ENCODE assay signal across 22 cellular contexts in the genomic region with DNA sequence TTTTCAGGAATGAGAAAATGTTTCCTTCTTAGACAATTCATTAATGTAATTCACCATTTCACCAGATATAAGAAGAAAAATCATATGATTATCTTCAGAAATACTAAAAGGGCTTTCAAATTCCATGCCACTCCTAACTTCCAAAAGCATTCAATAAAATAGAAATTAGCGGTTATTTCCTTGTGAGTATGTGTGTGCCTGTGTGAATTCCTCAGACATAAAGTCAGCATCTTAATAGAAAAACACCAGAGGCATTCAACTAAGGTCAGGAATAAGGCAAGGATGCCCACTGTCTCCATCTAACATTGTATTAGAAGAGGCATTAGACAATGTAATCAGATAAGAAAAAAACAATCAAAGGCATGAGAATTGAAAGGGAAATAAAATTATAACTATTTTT.
A peak's percentile ranks its signal among the peaks of the same experiment; 100 is the strongest.
DNase-seq lines count a peak whose midpoint lies in the region; ATAC-seq and TF ChIP-seq lines count a peak whose summit lies in the region.
"Had no signal": no experiment of that assay in that cellular context is flagged by ENCODE, and none has a peak within 500 bp of the region (broad histone marks: within the 10 kb centered on the region; RNA-seq: fewer than 3 reads in every experiment).

No MANE protein-coding gene starts in this region.

- BruUV-seq in PC-3 (replicated peaks; lab: Mats Ljungman, UMichigan), result no TSS peak

- H4K5ac ChIP-seq in H9 (ENCODE audit: insufficient read length, low read depth, low read length), result no peak overlapping the region

- no peak overlapping the region for H3T11ph ChIP-seq in H9 (ENCODE audit: low read length)

- no peak overlapping the region for H2BK20ac ChIP-seq in H9 (ENCODE audit: low read depth, low read length, poor library complexity, severe bottlenecking)

- H3K79me1 ChIP-seq in H9 (ENCODE audit: insufficient read depth, low read depth, low read length, poor library complexity, severe bottlenecking), result no peaks in the 10 kb centered on the region

- no peak overlapping the region for H2AK5ac ChIP-seq in H9 (ENCODE audit: insufficient read length, low read length)

- no peaks in the 10 kb centered on the region for H3K36me3 ChIP-seq in SK-N-SH (replicated peaks in 1 of 2; ENCODE audit: control insufficient read depth in 1 of 2, insufficient read depth in 2 of 2, low read length in 1 of 2)
- no peaks in the 10 kb centered on the region for H3K36me3 ChIP-seq in PC-3 (ENCODE audit: low read depth, low read length)
- H3K36me3 ChIP-seq: BE2C; BLaER1 treated with 17β-estradiol and CSF1 and Interleukin-3, amounts not matched to agents 10 nM and 100 nM; HAP-1 had no signal

- H3K9ac ChIP-seq in SK-N-SH, result no peak overlapping the region
- H3K9ac ChIP-seq in PC-3 (ENCODE audit: low read length), result no peak overlapping the region
- no peak overlapping the region for H3K9ac ChIP-seq in H9 (ENCODE audit: extremely low read depth, insufficient read length, low read length)
- H3K9ac ChIP-seq: BLaER1 treated with 17β-estradiol and CSF1 and Interleukin-3, amounts not matched to agents 10 nM and 100 nM had no signal

- H2BK120ac ChIP-seq in H9 (ENCODE audit: low read depth, low read length, poor library complexity, severe bottlenecking), result no peak overlapping the region

- no peak overlapping the region for H3K27ac Mint-ChIP-seq in H9
- H3K27ac Mint-ChIP-seq: CD14-positive monocyte; CD4-positive, alpha-beta T cell; CD8-positive, alpha-beta memory T cell; GM23338 had no signal

- TF ChIP-seq CTCF in SK-N-SH (IDR thresholded peaks at IDR 0.05) (no peak), PC-3 (conservative IDR thresholded peaks at IDR 0.05; ENCODE audit: low read depth, low read length) (no peak), H9 (conservative IDR thresholded peaks at IDR 0.05) (no peak)

- POLR2A ChIA-PET in SK-N-SH (lab: Yijun Ruan, JAX), result no interaction called here
- POLR2A ChIA-PET in PC-3 (lab: Charles Lee; ENCODE audit: unreplicated experiment), result no interaction called here

- H3K9me3 ChIP-seq in SK-N-SH (no peaks in the 10 kb centered on the region), PC-3 (ENCODE audit: low read length) (no peaks in the 10 kb centered on the region), H9 (ENCODE audit: control insufficient read depth, low read depth, low read length) (no peaks in the 10 kb centered on the region)
- H3K9me3 ChIP-seq: BE2C; BLaER1 treated with 17β-estradiol and CSF1 and Interleukin-3, amounts not matched to agents 10 nM and 100 nM; HAP-1 had no signal

- H3K14ac ChIP-seq in H9 (ENCODE audit: insufficient read depth, low read length), result no peak overlapping the region

- H3K23me2 ChIP-seq in H9 (ENCODE audit: insufficient read length, low read depth, low read length, poor library complexity, severe bottlenecking), result no peaks in the 10 kb centered on the region

- H3K36me3 Mint-ChIP-seq in H9 (ENCODE audit: insufficient read depth in 1 of 3, low read depth in 3 of 3), result no peaks in the 10 kb centered on the region
- H3K36me3 Mint-ChIP-seq: CD14-positive monocyte; CD8-positive, alpha-beta memory T cell had no signal

- H2BK5ac ChIP-seq in H9 (ENCODE audit: insufficient read length, low read length), result no peak overlapping the region

- H3K23ac ChIP-seq in H9 (ENCODE audit: insufficient read length, low read depth, low read length), result no peak overlapping the region

- no peak overlapping the region for H3K27ac ChIP-seq in SK-N-SH (ENCODE audit: low read depth in 2 of 2, low read length in 1 of 2)
- H3K27ac ChIP-seq in PC-3 (ENCODE audit: low read length), result no peak overlapping the region
- H3K27ac ChIP-seq in H9 (ENCODE audit: insufficient read length, low read depth, low read length), result no peak overlapping the region
- H3K27ac ChIP-seq: 22Rv1; BLaER1 treated with 17β-estradiol and CSF1 and Interleukin-3, amounts not matched to agents 10 nM and 100 nM had no signal

- no peak overlapping the region for H4K91ac ChIP-seq in H9 (ENCODE audit: insufficient read length, low read depth, low read length)

- no peak overlapping the region for H3K18ac ChIP-seq in H9 (ENCODE audit: insufficient read length, low read depth, low read length)

- H2BK15ac ChIP-seq in H9 (ENCODE audit: low read depth, low read length), result no peak overlapping the region

- no peaks in the 10 kb centered on the region for H3K4me1 ChIP-seq in SK-N-SH (ENCODE audit: control insufficient read depth in 1 of 2, insufficient read depth in 2 of 2, low read depth in 1 of 2, low read length in 1 of 2)
- H3K4me1 ChIP-seq in PC-3 (ENCODE audit: insufficient read depth, low read length), result peaks cover under 1% of the 10 kb centered on the region; the same call in 1 of the 2 replicates
- H3K4me1 ChIP-seq in H9 (ENCODE audit: insufficient read depth, low read length), result no peaks in the 10 kb centered on the region
- H3K4me1 ChIP-seq: BE2C, HAP-1 had no signal

- WGBS in SK-N-SH (ENCODE audit: low lambda C conversion rate), result 70% methylated on average over 1 of the region's 1 CpG
- WGBS in H9 (ENCODE audit: extremely low coverage, insufficient read length, low lambda C conversion rate), result no CpG with 5 or more reads among the region's 1 CpG

- no peaks in the 10 kb centered on the region for H3K9me2 ChIP-seq in SK-N-SH
- H3K9me2 ChIP-seq in PC-3 (replicated peaks; ENCODE audit: low read length), result no peaks in the 10 kb centered on the region

- peaks cover 2 to 6% of the 10 kb centered on the region in 2 experiments for H3K4me1 Mint-ChIP-seq in H9
- H3K4me1 Mint-ChIP-seq: CD14-positive monocyte; CD8-positive, alpha-beta memory T cell had no signal

- H3K4me2 ChIP-seq in SK-N-SH, result no peak overlapping the region
- no peak overlapping the region for H3K4me2 ChIP-seq in PC-3 (ENCODE audit: low read length)
- no peak overlapping the region for H3K4me2 ChIP-seq in H9 (ENCODE audit: insufficient read depth, insufficient read length, low read length)
- H3K4me2 ChIP-seq: BLaER1 treated with 17β-estradiol and CSF1 and Interleukin-3, amounts not matched to agents 10 nM and 100 nM; GM23338 had no signal

- intact Hi-C loops in PC-3 (cut with micrococcal nuclease), result no loop called here

- CTCF ChIA-PET in SK-N-SH (lab: Yijun Ruan, JAX) (no interaction called here), PC-3 (lab: Charles Lee) (no interaction called here)

- no peaks in the 10 kb centered on the region for H4K20me1 ChIP-seq in SK-N-SH (ENCODE audit: insufficient read depth)
- no peaks in the 10 kb centered on the region for H4K20me1 ChIP-seq in PC-3 (ENCODE audit: low read length)
- no peaks in the 10 kb centered on the region for H4K20me1 ChIP-seq in H9 (ENCODE audit: control insufficient read depth, insufficient read depth, insufficient read length)
- H4K20me1 ChIP-seq: BLaER1 treated with 17β-estradiol and CSF1 and Interleukin-3, amounts not matched to agents 10 nM and 100 nM had no signal

- no peak overlapping the region for H2BK12ac ChIP-seq in H9 (ENCODE audit: insufficient read length, low read depth, low read length)

- H2AFZ ChIP-seq in SK-N-SH (ENCODE audit: low read depth) (no peak overlapping the region), PC-3 (ENCODE audit: low read length) (no peak overlapping the region), H9 (ENCODE audit: low read length) (no peak overlapping the region)
- H2AFZ ChIP-seq: GM23338 had no signal

- H4K8ac ChIP-seq in H9 (replicated peaks; ENCODE audit: insufficient read length, low read depth, low read length), result no peak overlapping the region

- DNase-seq in SK-N-SH (no peak), PC-3 (no peak), kidney tubule cell (ENCODE audit: low spot score) (peak; percentile 67), renal cortical epithelial cell (ENCODE audit: low read depth) (peak; percentile 60), NCI-H1930 (lab: John Stamatoyannopoulos, UW) (no peak), H9 (no peak)
- DNase-seq: ACHN; AML-193; BE2C; Calu3; CD4-positive, alpha-beta T cell; CD8-positive, alpha-beta memory T cell; DMS53; DMS79 treated with DMSO at 0.1 percent for 48 hours; GF-D8 had no signal

- H3K4ac ChIP-seq in H9 (ENCODE audit: low read depth, low read length), result no peak overlapping the region

- H3K27me3 Mint-ChIP-seq in H9 (ENCODE audit: low read depth), result no peaks in the 10 kb centered on the region
- H3K27me3 Mint-ChIP-seq: CD4-positive, alpha-beta T cell had no signal

- TF ChIP-seq EP300 in SK-N-SH (IDR thresholded peaks at IDR 0.05; ENCODE audit: borderline replicate concordance in 1 of 2, low read depth in 1 of 2, low read length in 1 of 2), result no peak

- no peak for ATAC-seq in SK-N-SH treated with all-trans-retinoic acid at 6 μM for 48 hours
- ATAC-seq in PC-3, result peak; percentile 24; the same call in 1 of the 2 replicates
- no peak for ATAC-seq in HG03460 (IDR thresholded peaks at IDR 0.05; ENCODE audit: unreplicated experiment)
- ATAC-seq: GM23338 had no signal

- H3K4me3 Mint-ChIP-seq in H9, result no peak overlapping the region
- H3K4me3 Mint-ChIP-seq: CD14-positive monocyte; CD4-positive, alpha-beta T cell; CD8-positive, alpha-beta memory T cell; GM23338 had no signal

- no peak overlapping the region for H3K56ac ChIP-seq in H9 (ENCODE audit: insufficient read length, low read depth, low read length)

- H3K79me2 ChIP-seq in SK-N-SH (ENCODE audit: insufficient read depth), result no peaks in the 10 kb centered on the region
- no peaks in the 10 kb centered on the region for H3K79me2 ChIP-seq in PC-3 (ENCODE audit: low read length)
- H3K79me2 ChIP-seq in H9 (ENCODE audit: insufficient read depth, low read length), result no peaks in the 10 kb centered on the region

- no peaks in the 10 kb centered on the region for H3F3A ChIP-seq in SK-N-SH (replicated peaks; ENCODE audit: insufficient read depth)
- H3F3A ChIP-seq in PC-3 (ENCODE audit: low read length, unreplicated experiment), result no peaks in the 10 kb centered on the region

- H3K4me3 ChIP-seq in SK-N-SH (ENCODE audit: low read depth in 2 of 2, low read length in 1 of 2), result no peak overlapping the region
- H3K4me3 ChIP-seq in PC-3 (ENCODE audit: low read length), result no peak overlapping the region
- H3K4me3 ChIP-seq: BLaER1 treated with 17β-estradiol and CSF1 and Interleukin-3, amounts not matched to agents 10 nM and 100 nM; GM23338; HAP-1 had no signal

- H3K27me3 ChIP-seq in SK-N-SH (ENCODE audit: insufficient read depth) (peaks cover 6% of the 10 kb centered on the region; the same call in 1 of the 2 replicates), PC-3 (ENCODE audit: low read length) (no peaks in the 10 kb centered on the region), H9 (ENCODE audit: insufficient read depth, low read length) (no peaks in the 10 kb centered on the region)
- H3K27me3 ChIP-seq: BLaER1 treated with 17β-estradiol and CSF1 and Interleukin-3, amounts not matched to agents 10 nM and 100 nM had no signal

- no peaks in the 10 kb centered on the region for H3K9me3 Mint-ChIP-seq in H9
- H3K9me3 Mint-ChIP-seq: CD4-positive, alpha-beta T cell; CD8-positive, alpha-beta memory T cell; GM23338 had no signal

- TF ChIP-seq RAD21 in SK-N-SH (IDR thresholded peaks at IDR 0.05; ENCODE audit: low read length), result no peak

TF ChIP-seq in SK-N-SH, 30 proteins besides CTCF, POLR2A, EP300 and RAD21 (continues in another document):
- TF ChIP-seq, protein P1, sequence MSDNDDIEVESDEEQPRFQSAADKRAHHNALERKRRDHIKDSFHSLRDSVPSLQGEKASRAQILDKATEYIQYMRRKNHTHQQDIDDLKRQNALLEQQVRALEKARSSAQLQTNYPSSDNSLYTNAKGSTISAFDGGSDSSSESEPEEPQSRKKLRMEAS (IDR thresholded peaks at IDR 0.05; ENCODE audit: low read depth), result no peak
- TF ChIP-seq NFIC (IDR thresholded peaks at IDR 0.05; ENCODE audit: borderline replicate concordance), result no peak

Comparison
In these comparisons a context has a peak if more than half of its experiments do, and no peak if none do; other contexts are left out.
1. DNase-seq: peak in kidney tubule cell (single experiment) and renal cortical epithelial cell (single experiment); none in SK-N-SH (single experiment), PC-3 (single experiment), NCI-H1930 (0 of 2) and H9 (single experiment).